8 cellular contexts compared by ENCODE assay signal in genomic region chr1:205301220-205301821, GRCh38. TPM values are rescaled to one million over a fixed set of nuclear protein-coding genes. Genes with fewer than 3 reads are reported as not detected.
A peak's percentile ranks its signal among the peaks of the same experiment; 100 is the strongest.
DNase-seq lines count a peak whose midpoint lies in the region; ATAC-seq and TF ChIP-seq lines count a peak whose summit lies in the region.

No MANE protein-coding gene starts in this region.

- TF ChIP-seq CTCF in left ventricle myocardium inferior (IDR thresholded peaks at IDR 0.05; ENCODE audit: borderline replicate concordance) (no peak), SU-DHL-6 (IDR thresholded peaks at IDR 0.05; ENCODE audit: insufficient read depth, low read length, poor library complexity, severe bottlenecking) (no peak)

- no peak overlapping the region for H3K27ac ChIP-seq in left ventricle myocardium inferior (replicated peaks)
- peak overlapping the region; percentile 89 for H3K27ac ChIP-seq in SU-DHL-6 (ENCODE audit: low read depth, low read length)

- no peaks in the 10 kb centered on the region for H3K9me2 ChIP-seq in SU-DHL-6 (replicated peaks; ENCODE audit: insufficient read depth, low read length)

- no peaks in the 10 kb centered on the region for H4K20me1 ChIP-seq in SU-DHL-6 (ENCODE audit: low read depth, low read length)

- H3F3A ChIP-seq in SU-DHL-6 (ENCODE audit: insufficient read depth) = peaks cover 15% of the 10 kb centered on the region

- ATAC-seq in Right ventricle myocardium superior (ENCODE audit: poor library complexity) (peak; percentile 36), HG02938 (IDR thresholded peaks at IDR 0.05; ENCODE audit: unreplicated experiment) (no peak)

- H3K4me3 ChIP-seq in left ventricle myocardium inferior = no peak overlapping the region
- no peak overlapping the region for H3K4me3 ChIP-seq in SU-DHL-6 (ENCODE audit: insufficient read depth, low read length, poor library complexity, severe bottlenecking)
- peak overlapping the region; percentile 45 for H3K4me3 ChIP-seq in skeletal muscle satellite cell (ENCODE audit: low read length)

- no peaks in the 10 kb centered on the region for H3K9me3 ChIP-seq in left ventricle myocardium inferior (replicated peaks)
- no peaks in the 10 kb centered on the region for H3K9me3 ChIP-seq in SU-DHL-6 (ENCODE audit: insufficient read depth, low read length)
- no peaks in the 10 kb centered on the region for H3K9me3 ChIP-seq in skeletal muscle satellite cell (replicated peaks; ENCODE audit: low read length)

- peak overlapping the region; percentile 50 for H3K4me2 ChIP-seq in SU-DHL-6 (ENCODE audit: low read depth, low read length, poor library complexity, severe bottlenecking)
- peak overlapping the region; percentile 74 for H3K4me2 ChIP-seq in skeletal muscle satellite cell (ENCODE audit: low read length)

- H2AFZ ChIP-seq in SU-DHL-6 (ENCODE audit: low read depth, low read length, severe bottlenecking) = no peak overlapping the region

- no peak for DNase-seq in Right ventricle myocardium superior
- no peak for DNase-seq in left ventricle myocardium inferior
- DNase-seq in hepatic stellate cell (ENCODE audit: low spot score) = peak; percentile 96
- DNase-seq in MV-4-11 (lab: John Stamatoyannopoulos, UW) = no peak
- no peak for DNase-seq in GM19240 (ENCODE audit: insufficient read length, low spot score)

- intact Hi-C loops in Right ventricle myocardium superior (cut with DNase I) = no loop called here
- intact Hi-C loops in left ventricle myocardium inferior (cut with micrococcal nuclease) = no loop called here

- H3K79me2 ChIP-seq in SU-DHL-6 (ENCODE audit: insufficient read depth, low read length) = no peaks in the 10 kb centered on the region

- H3K9ac ChIP-seq in SU-DHL-6 (ENCODE audit: low read length) (peak overlapping the region; percentile 49), skeletal muscle satellite cell (ENCODE audit: low read depth, low read length) (peak overlapping the region; percentile 82)

- H3K27me3 ChIP-seq in left ventricle myocardium inferior (ENCODE audit: low read depth) (no peaks in the 10 kb centered on the region), SU-DHL-6 (ENCODE audit: low read length) (no peaks in the 10 kb centered on the region), skeletal muscle satellite cell (ENCODE audit: control insufficient read depth, insufficient read depth, low read length) (no peaks in the 10 kb centered on the region)

- H3K36me3 ChIP-seq in left ventricle myocardium inferior = peaks cover 37% of the 10 kb centered on the region
- H3K36me3 ChIP-seq in SU-DHL-6 (ENCODE audit: low read length) = peaks cover 5% of the 10 kb centered on the region; the same call in 1 of the 2 replicates
- H3K36me3 ChIP-seq in skeletal muscle satellite cell (ENCODE audit: insufficient read depth, low read length) = peaks cover 30% of the 10 kb centered on the region

- H3K4me1 ChIP-seq in left ventricle myocardium inferior = peaks cover 6% of the 10 kb centered on the region
- H3K4me1 ChIP-seq in skeletal muscle satellite cell (ENCODE audit: control insufficient read depth, insufficient read depth, low read length) = peaks cover 55% of the 10 kb centered on the region

RNA-seq across cellular contexts. Expression of gene NUAK2, which starts 20.2 kb away (rescaled TPM):
- total RNA-seq in Right ventricle myocardium superior (1.2 TPM), left ventricle myocardium inferior (0.74 TPM)
- 0.25 and 1.1 TPM in 2 replicates for total RNA-seq in skeletal muscle satellite cell (2012; rRNA removed)

RNA-seq across cellular contexts. Expression of gene KLHDC8A, which starts 55.4 kb away (rescaled TPM):
- total RNA-seq in Right ventricle myocardium superior (0.24 TPM), left ventricle myocardium inferior (0.27 TPM)
- not detected in 2 replicates for total RNA-seq in skeletal muscle satellite cell (2012; rRNA removed)
